32 cellular contexts compared by ENCODE assay signal in the genomic region with DNA sequence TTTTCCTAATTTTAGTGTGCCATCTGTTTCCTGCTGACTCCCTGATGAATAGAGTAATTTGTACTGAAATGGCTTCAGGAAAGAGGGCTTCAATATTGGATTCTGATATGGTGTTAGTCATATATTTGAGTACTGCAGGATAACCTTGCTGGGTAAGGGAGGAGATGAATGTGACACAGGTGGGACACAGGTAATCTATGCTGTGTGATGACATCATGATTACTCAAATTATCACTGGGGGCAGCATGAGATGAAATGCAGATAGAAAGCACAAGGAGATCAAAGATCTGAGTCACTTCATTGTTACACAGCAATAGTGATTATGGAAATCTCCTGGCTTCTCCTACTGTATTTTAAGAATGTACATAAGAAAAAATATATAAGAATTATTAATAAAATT.
"Had no signal": no experiment of that assay in that cellular context is flagged by ENCODE, and none has a peak within 500 bp of the region (broad histone marks: within the 10 kb centered on the region; RNA-seq: fewer than 3 reads in every experiment).

No MANE protein-coding gene starts in this region.

- ATAC-seq: activated CD4-positive, alpha-beta T cell treated with anti-CD3 and anti-CD28 coated beads for 36 hours; activated CD4-positive, CD25-positive, alpha-beta regulatory T cell treated with anti-CD3 and anti-CD28 coated beads, Interleukin-2, amount 50 U/mL, for 24 hours; activated CD8-positive, alpha-beta memory T cell treated with anti-CD3 and anti-CD28 coated beads, Interleukin-2, amount 10 ng/mL, durations not matched to agents 7 days and 5 days; activated CD8-positive, alpha-beta T cell treated with anti-CD3 and anti-CD28 coated beads, Interleukin-2, amount 10 ng/mL, durations not matched to agents 7 days and 5 days; activated naive CD8-positive, alpha-beta T cell treated with anti-CD3 and anti-CD28 coated beads, Interleukin-2, amount 50 U/mL, for 24 hours; WTC11 had no signal

- H3K27me3 ChIP-seq: ascending aorta, cardiac muscle cell had no signal

- DNase-seq: activated CD4-positive, alpha-beta memory T cell treated with anti-CD3 and anti-CD28 coated beads, Interleukin-2, amount 10 ng/mL, durations not matched to agents 7 days and 5 days; activated CD4-positive, alpha-beta T cell treated with anti-CD3 and anti-CD28 coated beads for 1 hour; activated CD4-positive, alpha-beta T cell treated with anti-CD3 and anti-CD28 coated beads for 36 hours; activated CD4-positive, alpha-beta T cell treated with anti-CD3 and anti-CD28 coated beads for 48 hours; activated CD4-positive, alpha-beta T cell treated with anti-CD3 and anti-CD28 coated beads, Interleukin-2, amount 10 ng/mL, durations not matched to agents 7 days and 5 days; activated CD4-positive, alpha-beta T cell treated with anti-CD3 and anti-CD28 coated beads, Interleukin-2, amount 50 U/mL, for 48 hours; activated CD4-positive, CD25-positive, alpha-beta regulatory T cell; activated CD8-positive, alpha-beta memory T cell treated with anti-CD3 and anti-CD28 coated beads for 24 hours; activated CD8-positive, alpha-beta memory T cell treated with anti-CD3 and anti-CD28 coated beads, Interleukin-2, amount 10 ng/mL, durations not matched to agents 7 days and 5 days; activated CD8-positive, alpha-beta memory T cell treated with anti-CD3 and anti-CD28 coated beads, Interleukin-2, amount 50 U/mL, for 48 hours; activated CD8-positive, alpha-beta T cell treated with anti-CD3 and anti-CD28 coated beads, Interleukin-2, amount 10 ng/mL, durations not matched to agents 7 days and 5 days; activated effector memory CD4-positive, alpha-beta T cell treated with Interleukin-2 at 50 U/mL for 16 hours; activated gamma-delta T cell; activated naive CD4-positive, alpha-beta T cell treated with anti-CD3 and anti-CD28 coated beads, Interleukin-2, amount 10 ng/mL, durations not matched to agents 7 days and 5 days; activated naive CD4-positive, alpha-beta T cell treated with Interleukin-2 at 50 U/mL for 16 hours; activated naive CD8-positive, alpha-beta T cell treated with anti-CD3 and anti-CD28 coated beads, Interleukin-2, amount 10 ng/mL, durations not matched to agents 7 days and 5 days; activated naive CD8-positive, alpha-beta T cell treated with anti-CD3 and anti-CD28 coated beads, Interleukin-2, amount 50 U/mL, for 24 hours; activated T-cell treated with anti-CD3 and anti-CD28 coated beads, Interleukin-2, amount 50 U/mL, for 24 hours; activated T-cell treated with anti-CD3 and anti-CD28 coated beads, Interleukin-2, amount 50 U/mL, for 48 hours; amygdala; anterior cingulate cortex; caudate nucleus; cerebellar nuclear complex; T-helper 2 cell; T-helper 9 cell; WERI-Rb-1 had no signal

- H3K36me3 ChIP-seq: ascending aorta, cardiac muscle cell, WERI-Rb-1 had no signal

- H3K4me3 ChIP-seq: ascending aorta, cardiac muscle cell had no signal

- H3K9me3 ChIP-seq: ascending aorta had no signal

- FAIRE-seq: bronchial epithelial cell, TTC549 had no signal

- H3K4me1 ChIP-seq: ascending aorta had no signal

- H3K27ac ChIP-seq: ascending aorta, cardiac muscle cell, WERI-Rb-1 had no signal
